Comparison of ENCODE assay signal across 22 cellular contexts in the genomic region with DNA sequence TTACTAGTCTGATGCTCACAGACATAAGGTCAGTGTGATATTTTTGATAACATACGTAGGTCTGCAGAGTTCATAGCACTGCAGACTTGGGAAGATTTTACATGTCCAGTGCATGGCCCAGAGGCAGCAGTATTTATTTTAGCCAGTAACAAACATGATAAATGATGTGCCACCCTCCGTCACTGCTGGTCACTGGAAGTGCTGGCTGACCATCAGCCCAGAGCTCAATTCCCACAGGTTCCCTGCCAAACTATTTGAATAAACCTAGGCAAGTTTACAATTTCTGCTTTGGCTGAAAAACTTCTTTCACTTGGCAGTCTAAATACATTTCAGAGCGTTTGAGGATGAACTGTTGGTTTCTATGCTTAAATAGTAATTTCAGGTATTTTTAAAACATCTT.
"Had no signal": no experiment of that assay in that cellular context is flagged by ENCODE, and none has a peak within 500 bp of the region (broad histone marks: within the 10 kb centered on the region; RNA-seq: fewer than 3 reads in every experiment).

No MANE protein-coding gene starts in this region.

- ATAC-seq: activated CD4-positive, alpha-beta T cell treated with anti-CD3 and anti-CD28 coated beads for 36 hours; activated T-cell treated with anti-CD3 and anti-CD28 coated beads, Interleukin-2, amount 50 U/mL, for 4 hours; naive thymus-derived CD4-positive, alpha-beta T cell; stimulated activated naive CD8-positive, alpha-beta T cell treated with anti-CD3 and anti-CD28 coated beads, Interleukin-15, Interleukin-2, amounts not matched to agents 100 U/mL and 50 U/mL, for 24 hours; WTC11 had no signal

- H3K27ac ChIP-seq: adrenal gland, ascending aorta, breast epithelium, coronary artery, esophagus squamous epithelium, thyroid gland had no signal

- H3K9me3 ChIP-seq: adrenal gland, ascending aorta, breast epithelium, esophagus squamous epithelium, thyroid gland had no signal

- H3K4me1 ChIP-seq: adrenal gland, ascending aorta, breast epithelium, esophagus squamous epithelium, thyroid gland had no signal

- H3K4me3 ChIP-seq: adrenal gland, ascending aorta, breast epithelium, coronary artery, esophagus squamous epithelium, thyroid gland had no signal

- DNase-seq: activated CD4-positive, alpha-beta T cell treated with anti-CD3 and anti-CD28 coated beads for 36 hours; activated CD4-positive, alpha-beta T cell treated with anti-CD3 and anti-CD28 coated beads, Interleukin-2, amount 50 U/mL, for 48 hours; activated CD8-positive, alpha-beta memory T cell treated with anti-CD3 and anti-CD28 coated beads, Interleukin-2, amount 50 U/mL, for 48 hours; activated naive CD4-positive, alpha-beta T cell; activated T-cell treated with anti-CD3 and anti-CD28 coated beads, Interleukin-2, amount 50 U/mL, for 4 hours; adrenal gland; cerebellar nuclear complex; endodermal cell; esophagus squamous epithelium; foreskin fibroblast; mesenchymal stem cell; naive thymus-derived CD4-positive, alpha-beta T cell; occipital lobe; retina; stimulated activated CD4-positive, alpha-beta T cell treated with anti-CD3 and anti-CD28 coated beads, Interleukin-4, amount 100 ng/mL, for 24 hours; stimulated activated naive CD8-positive, alpha-beta T cell treated with anti-CD3 and anti-CD28 coated beads, Interleukin-15, Interleukin-2, amounts not matched to agents 100 U/mL and 50 U/mL, for 24 hours; T1000; thyroid gland had no signal

- H3K27me3 ChIP-seq: adrenal gland, ascending aorta, breast epithelium, esophagus squamous epithelium, thyroid gland had no signal

- H3K36me3 ChIP-seq: adrenal gland, ascending aorta, breast epithelium, esophagus squamous epithelium, thyroid gland had no signal
